Comparison of ENCODE assay signal across 17 cellular contexts in the genomic region with DNA sequence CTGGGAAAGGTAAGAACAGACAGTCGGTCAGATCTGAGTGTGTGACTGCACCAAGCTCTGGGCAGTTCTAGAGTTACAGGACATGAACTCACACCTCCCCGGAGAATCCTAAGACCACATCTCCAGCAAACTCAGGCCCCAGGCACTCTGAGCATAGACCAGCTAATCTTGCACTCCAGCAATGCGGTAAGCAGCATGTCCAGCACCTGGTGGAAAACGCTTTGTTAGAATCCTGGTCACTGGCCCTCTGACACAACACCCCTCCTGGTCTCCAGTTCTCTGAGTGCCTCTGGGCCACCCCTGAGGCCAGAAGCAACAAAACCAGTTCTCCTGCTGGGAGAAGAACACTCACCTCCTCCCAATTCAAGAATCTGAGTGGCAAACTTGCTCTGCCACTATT.
"Had no signal": no experiment of that assay in that cellular context is flagged by ENCODE, and none has a peak within 500 bp of the region (broad histone marks: within the 10 kb centered on the region; RNA-seq: fewer than 3 reads in every experiment).

No MANE protein-coding gene starts in this region.

- FAIRE-seq: keratinocyte had no signal

- DNase-seq: activated CD4-positive, alpha-beta memory T cell treated with anti-CD3 and anti-CD28 coated beads for 36 hours; activated CD4-positive, alpha-beta T cell treated with anti-CD3 and anti-CD28 coated beads for 1 hour; activated CD8-positive, alpha-beta memory T cell treated with anti-CD3 and anti-CD28 coated beads, Interleukin-2, amount 10 ng/mL, durations not matched to agents 7 days and 5 days; activated naive CD4-positive, alpha-beta T cell treated with anti-CD3 and anti-CD28 coated beads for 36 hours; activated naive CD8-positive, alpha-beta T cell treated with anti-CD3 and anti-CD28 coated beads, Interleukin-2, amount 50 U/mL, for 24 hours; activated T-cell treated with anti-CD3 and anti-CD28 coated beads, Interleukin-2, amount 50 U/mL, for 1 hour; aorta; dermis blood vessel endothelial cell; naive thymus-derived CD8-positive, alpha-beta T cell; stimulated activated CD4-positive, alpha-beta T cell treated with anti-CD3 and anti-CD28 coated beads, Interleukin-2, amount 100 ng/mL, for 48 hours; stimulated activated naive B cell treated with anti-CD40 and anti-IgM and Interleukin-4, amounts not matched to agents 10 μg/mL and 1 μg/mL and 100 μg/mL, for 72 hours; tibial artery had no signal

- H3K9me3 Mint-ChIP-seq: activated CD4-positive, alpha-beta memory T cell treated with anti-CD3 and anti-CD28 coated beads for 36 hours; activated naive CD4-positive, alpha-beta T cell treated with anti-CD3 and anti-CD28 coated beads for 36 hours; activated naive CD8-positive, alpha-beta T cell treated with anti-CD3 and anti-CD28 coated beads, Interleukin-2, amount 50 U/mL, for 24 hours; activated T-helper 2 cell treated with anti-CD3 and anti-CD28 coated beads, Interferon-gamma antibody, Interleukin-2, Interleukin-4, amounts not matched to agents 10 μg/mL and 5 μg/mL and 100 μg/mL, durations not matched to agents 14 hours and 24 hours and 36 hours; naive thymus-derived CD8-positive, alpha-beta T cell; stimulated activated naive B cell treated with anti-CD40 and anti-IgM and Interleukin-4, amounts not matched to agents 10 μg/mL and 1 μg/mL and 100 μg/mL, for 72 hours had no signal

- H3K27me3 Mint-ChIP-seq: activated CD4-positive, alpha-beta memory T cell treated with anti-CD3 and anti-CD28 coated beads for 36 hours had no signal

- H3K27ac Mint-ChIP-seq: activated CD4-positive, alpha-beta memory T cell treated with anti-CD3 and anti-CD28 coated beads for 36 hours; activated CD8-positive, alpha-beta memory T cell treated with anti-CD3 and anti-CD28 coated beads, Interleukin-2, amount 10 ng/mL, durations not matched to agents 7 days and 5 days; activated naive CD4-positive, alpha-beta T cell treated with anti-CD3 and anti-CD28 coated beads for 36 hours; activated naive CD8-positive, alpha-beta T cell treated with anti-CD3 and anti-CD28 coated beads, Interleukin-2, amount 50 U/mL, for 24 hours; activated T-helper 2 cell treated with anti-CD3 and anti-CD28 coated beads, Interferon-gamma antibody, Interleukin-2, Interleukin-4, amounts not matched to agents 10 μg/mL and 5 μg/mL and 100 μg/mL, durations not matched to agents 14 hours and 24 hours and 36 hours; naive thymus-derived CD8-positive, alpha-beta T cell; stimulated activated naive B cell treated with anti-CD40 and anti-IgM and Interleukin-4, amounts not matched to agents 10 μg/mL and 1 μg/mL and 100 μg/mL, for 72 hours had no signal

- H3K27me3 ChIP-seq: breast epithelium had no signal

- H3K27ac ChIP-seq: breast epithelium, neutrophil, tibial artery, VCaP had no signal

- H3K36me3 Mint-ChIP-seq: activated CD4-positive, alpha-beta memory T cell treated with anti-CD3 and anti-CD28 coated beads for 36 hours; activated CD8-positive, alpha-beta memory T cell treated with anti-CD3 and anti-CD28 coated beads, Interleukin-2, amount 10 ng/mL, durations not matched to agents 7 days and 5 days; naive thymus-derived CD8-positive, alpha-beta T cell; stimulated activated naive B cell treated with anti-CD40 and anti-IgM and Interleukin-4, amounts not matched to agents 10 μg/mL and 1 μg/mL and 100 μg/mL, for 72 hours had no signal

- H3K4me1 Mint-ChIP-seq: activated CD8-positive, alpha-beta memory T cell treated with anti-CD3 and anti-CD28 coated beads, Interleukin-2, amount 10 ng/mL, durations not matched to agents 7 days and 5 days; activated naive CD8-positive, alpha-beta T cell treated with anti-CD3 and anti-CD28 coated beads, Interleukin-2, amount 50 U/mL, for 24 hours; naive thymus-derived CD8-positive, alpha-beta T cell; stimulated activated naive B cell treated with anti-CD40 and anti-IgM and Interleukin-4, amounts not matched to agents 10 μg/mL and 1 μg/mL and 100 μg/mL, for 72 hours had no signal

- H3K36me3 ChIP-seq: breast epithelium, neutrophil, tibial artery had no signal

- H3K4me3 Mint-ChIP-seq: activated CD4-positive, alpha-beta memory T cell treated with anti-CD3 and anti-CD28 coated beads for 36 hours; activated CD8-positive, alpha-beta memory T cell treated with anti-CD3 and anti-CD28 coated beads, Interleukin-2, amount 10 ng/mL, durations not matched to agents 7 days and 5 days; activated naive CD4-positive, alpha-beta T cell treated with anti-CD3 and anti-CD28 coated beads for 36 hours; activated naive CD8-positive, alpha-beta T cell treated with anti-CD3 and anti-CD28 coated beads, Interleukin-2, amount 50 U/mL, for 24 hours; naive thymus-derived CD8-positive, alpha-beta T cell; stimulated activated naive B cell treated with anti-CD40 and anti-IgM and Interleukin-4, amounts not matched to agents 10 μg/mL and 1 μg/mL and 100 μg/mL, for 72 hours had no signal

- H3K4me3 ChIP-seq: breast epithelium, tibial artery had no signal

- H3K9me3 ChIP-seq: breast epithelium, neutrophil, tibial artery had no signal

- H3K4me1 ChIP-seq: breast epithelium, tibial artery had no signal
